Comparison of ENCODE assay signal across 14 cellular contexts in the genomic region with DNA sequence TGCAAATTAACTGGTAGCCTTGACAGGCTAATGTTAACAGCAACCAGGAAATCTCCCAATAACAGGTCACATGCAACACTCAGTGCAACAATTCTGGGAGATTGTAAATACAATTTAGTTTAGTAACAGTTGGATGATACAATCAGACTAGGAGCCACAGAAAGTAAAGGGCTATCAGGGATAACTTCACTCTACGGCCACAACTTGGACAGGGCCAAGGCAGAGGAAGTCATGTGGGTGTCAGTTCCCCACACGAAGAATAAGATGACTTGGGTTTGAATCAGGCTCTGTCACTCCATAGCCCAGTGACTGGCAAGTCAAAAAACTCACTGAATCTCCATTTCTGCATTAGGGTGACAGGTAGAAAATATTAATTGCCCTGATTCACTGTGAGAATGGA.
DNase-seq lines count a peak whose midpoint lies in the region; ATAC-seq, FAIRE-seq and TF ChIP-seq lines count a peak whose summit lies in the region.
"Had no signal": no experiment of that assay in that cellular context is flagged by ENCODE, and none has a peak within 500 bp of the region (broad histone marks: within the 10 kb centered on the region; RNA-seq: fewer than 3 reads in every experiment).

No MANE protein-coding gene starts in this region.

- H3K27me3 ChIP-seq in heart left ventricle, result no peaks in the 10 kb centered on the region
- H3K27me3 ChIP-seq in muscle layer of duodenum (ENCODE audit: low read depth, low read length), result no peaks in the 10 kb centered on the region

- TF ChIP-seq CTCF in heart left ventricle (IDR thresholded peaks at IDR 0.05), result no peak
- no peak for TF ChIP-seq CTCF in coronary artery (IDR thresholded peaks at IDR 0.05)

- peaks cover 0 to 19% (median 7%) of the 10 kb centered on the region in 12 donors for H3K4me1 ChIP-seq in heart left ventricle
- no peaks in the 10 kb centered on the region for H3K4me1 ChIP-seq in muscle layer of duodenum (ENCODE audit: control insufficient read depth in 1 of 2, insufficient read depth in 2 of 2, low read length in 2 of 2)

- peaks cover 0 to 9% (median 0%) of the 10 kb centered on the region in 9 donors for H3K36me3 ChIP-seq in heart left ventricle
- H3K36me3 ChIP-seq in muscle layer of duodenum (ENCODE audit: control insufficient read depth in 1 of 2, insufficient read depth in 2 of 2, low read length in 2 of 2), result no peaks in the 10 kb centered on the region
- H3K36me3 ChIP-seq: WERI-Rb-1 had no signal

- intact Hi-C loops in heart left ventricle (cut with DNase I), result loop anchor here in 2 of 10 donors (10.0 kb wide), 1 partner anchor 61 kb away; no protein-coding TSS in a partner anchor
- intact Hi-C loops in cardiac septum (cut with DNase I), result no loop called here

- WGBS in heart left ventricle, 4 donors, result 16 to 39% (median 31%) methylated on average over 2 of the region's 2 CpGs

- peaks cover 0 to 7% (median 0%) of the 10 kb centered on the region in 12 donors for H3K9me3 ChIP-seq in heart left ventricle
- H3K9me3 ChIP-seq in muscle layer of duodenum (ENCODE audit: control insufficient read depth in 1 of 2, low read length in 2 of 2), result no peaks in the 10 kb centered on the region

- no peak for TF ChIP-seq POLR2A in heart left ventricle (IDR thresholded peaks at IDR 0.05)

- H3K27ac ChIP-seq in heart left ventricle (peak overlapping the region; percentile 30 to 73 (median 62)), coronary artery (peak overlapping the region; percentile 60 to 83), muscle layer of duodenum (ENCODE audit: low read length) (peak overlapping the region; percentile 48)
- H3K27ac ChIP-seq: WERI-Rb-1 had no signal

- DNase-seq in heart left ventricle, result no peak
- no peak for DNase-seq in cardiac septum (ENCODE audit: low spot score)
- DNase-seq in coronary artery (ENCODE audit: low spot score), result no peak
- DNase-seq in urothelium cell line (ENCODE audit: low spot score), result no peak
- no peak for DNase-seq in SIG-M5 treated with dmso at 0.1 percent for 504 hours (lab: John Stamatoyannopoulos, UW; ENCODE audit: unreplicated experiment)
- no peak for DNase-seq in activated CD8-positive, alpha-beta memory T cell treated with anti-CD3 and anti-CD28 coated beads for 24 hours
- no peak for DNase-seq in DMS53 treated with DMSO at 0.1 percent for 48 hours (lab: John Stamatoyannopoulos, UW; ENCODE audit: unreplicated experiment)
- DNase-seq: CD8-positive, alpha-beta memory T cell; naive thymus-derived CD8-positive, alpha-beta T cell; NCI-H2081 treated with DMSO at 0.1 percent for 48 hours; WERI-Rb-1 had no signal

- H3K4me3 ChIP-seq in heart left ventricle, result no peak overlapping the region
- no peak overlapping the region for H3K4me3 ChIP-seq in coronary artery
- H3K4me3 ChIP-seq in muscle layer of duodenum (ENCODE audit: low read depth in 1 of 2, low read length in 2 of 2), result no peak overlapping the region
- H3K4me3 ChIP-seq: skin epidermis had no signal

- FAIRE-seq in urothelium cell line (lab: Jason Lieb, UNC), result peak; percentile 48
- FAIRE-seq: A204.1 had no signal

- peak in 3 of 4 donors; percentile 19 to 28 (median 19) for ATAC-seq in heart left ventricle
- ATAC-seq: naive thymus-derived CD8-positive, alpha-beta T cell had no signal
